ENCODE assay signal across 12 cellular contexts in genomic region chr3:136885357-136886213, GRCh38. TPM values are rescaled to one million over a fixed set of nuclear protein-coding genes. Genes with fewer than 3 reads are reported as not detected.
A peak's percentile ranks its signal among the peaks of the same experiment; 100 is the strongest.
DNase-seq lines count a peak whose midpoint lies in the region; ATAC-seq and TF ChIP-seq lines count a peak whose summit lies in the region.
"Had no signal": no experiment of that assay in that cellular context is flagged by ENCODE, and none has a peak within 500 bp of the region (broad histone marks: within the 10 kb centered on the region; RNA-seq: fewer than 3 reads in every experiment).

No MANE protein-coding gene starts in this region.

- H3K4me3 Mint-ChIP-seq in activated CD4-positive, alpha-beta T cell treated with anti-CD3 and anti-CD28 coated beads for 36 hours = peak overlapping the region; percentile 18
- peak overlapping the region; percentile 71 for H3K4me3 Mint-ChIP-seq in T-helper 17 cell
- H3K4me3 Mint-ChIP-seq in natural killer cell treated with Interleukin-12 subunit alpha and Interleukin-12 subunit beta and Interleukin-15 and Interleukin-18, amount 100 ng/mL, for 72 hours = peak overlapping the region; percentile 69
- no peak overlapping the region for H3K4me3 Mint-ChIP-seq in mesothelial cell of epicardium

- peaks cover 2% of the 10 kb centered on the region for H3K9me3 Mint-ChIP-seq in activated CD4-positive, alpha-beta T cell treated with anti-CD3 and anti-CD28 coated beads for 36 hours (ENCODE audit: low read depth)
- peaks cover 5% of the 10 kb centered on the region for H3K9me3 Mint-ChIP-seq in natural killer cell treated with Interleukin-12 subunit alpha and Interleukin-12 subunit beta and Interleukin-15 and Interleukin-18, amount 100 ng/mL, for 72 hours
- H3K9me3 Mint-ChIP-seq in mesothelial cell of epicardium = peaks cover 12% of the 10 kb centered on the region

- H3K4me1 Mint-ChIP-seq in activated CD4-positive, alpha-beta T cell treated with anti-CD3 and anti-CD28 coated beads for 36 hours = peaks cover 68% of the 10 kb centered on the region
- H3K4me1 Mint-ChIP-seq in T-helper 17 cell = peaks cover 42% of the 10 kb centered on the region
- H3K4me1 Mint-ChIP-seq in natural killer cell treated with Interleukin-12 subunit alpha and Interleukin-12 subunit beta and Interleukin-15 and Interleukin-18, amount 100 ng/mL, for 72 hours (ENCODE audit: low read depth in 2 of 2) = peaks cover 58 to 74% of the 10 kb centered on the region in 2 donors
- no peaks in the 10 kb centered on the region for H3K4me1 Mint-ChIP-seq in mesothelial cell of epicardium

- peak overlapping the region; percentile 68 for H3K27ac Mint-ChIP-seq in activated CD4-positive, alpha-beta T cell treated with anti-CD3 and anti-CD28 coated beads for 36 hours
- H3K27ac Mint-ChIP-seq in T-helper 17 cell (peak overlapping the region; percentile 77), mesothelial cell of epicardium (no peak overlapping the region)
- H3K27ac Mint-ChIP-seq in natural killer cell treated with Interleukin-12 subunit alpha and Interleukin-12 subunit beta and Interleukin-15 and Interleukin-18, amount 100 ng/mL, for 72 hours = peak overlapping the region; percentile 68 to 77

- POLR2A ChIA-PET in activated CD4-positive, alpha-beta T cell treated with anti-CD3 and anti-CD28 coated beads for 36 hours (lab: Charles Lee) = no interaction called here

- no peak for TF ChIP-seq CTCF in mesothelial cell of epicardium (IDR thresholded peaks at IDR 0.05; ENCODE audit: unreplicated experiment)

- ATAC-seq in activated CD4-positive, alpha-beta T cell treated with anti-CD3 and anti-CD28 coated beads for 36 hours = peak; percentile 60
- peak; percentile 49 for ATAC-seq in GM21786 (IDR thresholded peaks at IDR 0.05; ENCODE audit: unreplicated experiment)
- ATAC-seq in T-helper 17 cell = peak; percentile 82
- ATAC-seq in natural killer cell treated with Interleukin-12 subunit alpha and Interleukin-12 subunit beta and Interleukin-15 and Interleukin-18, amount 100 ng/mL, for 72 hours = peak in 1 of 2 donors; percentile 38

- peaks cover 25% of the 10 kb centered on the region for H3K36me3 Mint-ChIP-seq in activated CD4-positive, alpha-beta T cell treated with anti-CD3 and anti-CD28 coated beads for 36 hours (ENCODE audit: low read depth)
- H3K36me3 Mint-ChIP-seq in T-helper 17 cell (ENCODE audit: low read depth) (no peaks in the 10 kb centered on the region), mesothelial cell of epicardium (peaks cover 17% of the 10 kb centered on the region)
- H3K36me3 Mint-ChIP-seq in natural killer cell treated with Interleukin-12 subunit alpha and Interleukin-12 subunit beta and Interleukin-15 and Interleukin-18, amount 100 ng/mL, for 72 hours = peaks cover 1% of the 10 kb centered on the region

- CTCF ChIA-PET in activated CD4-positive, alpha-beta T cell treated with anti-CD3 and anti-CD28 coated beads for 36 hours (lab: Charles Lee) = interaction anchor here (1.4 to 1.5 kb wide), 2 partner anchors 9 to 13 kb away, joined by 4 to 6 read pairs; no protein-coding TSS in a partner anchor

- DNase-seq in activated CD4-positive, alpha-beta T cell treated with anti-CD3 and anti-CD28 coated beads for 36 hours = no peak
- no peak for DNase-seq in activated CD4-positive, alpha-beta T cell treated with anti-CD3 and anti-CD28 coated beads, Interleukin-2, amount 50 U/mL, for 4 hours
- DNase-seq in T-helper 17 cell (no peak), DMS53 (lab: John Stamatoyannopoulos, UW) (no peak), mesothelial cell of epicardium (ENCODE audit: low spot score in 2 of 2, unreplicated experiment in 2 of 2) (no peak)
- no peak for DNase-seq in natural killer cell treated with Interleukin-12 subunit alpha and Interleukin-12 subunit beta and Interleukin-15 and Interleukin-18, amount 100 ng/mL, for 72 hours (ENCODE audit: low spot score)
- DNase-seq in effector CD8-positive, alpha-beta T cell (lab: John Stamatoyannopoulos, UW) = no peak
- DNase-seq: 8988T, DMS 273 treated with DMSO at 0.1 percent for 48 hours, PC-9, transverse colon had no signal

- no peaks in the 10 kb centered on the region for H3K27me3 Mint-ChIP-seq in activated CD4-positive, alpha-beta T cell treated with anti-CD3 and anti-CD28 coated beads for 36 hours
- H3K27me3 Mint-ChIP-seq in T-helper 17 cell = no peaks in the 10 kb centered on the region
- no peaks in the 10 kb centered on the region for H3K27me3 Mint-ChIP-seq in natural killer cell treated with Interleukin-12 subunit alpha and Interleukin-12 subunit beta and Interleukin-15 and Interleukin-18, amount 100 ng/mL, for 72 hours
- H3K27me3 Mint-ChIP-seq in mesothelial cell of epicardium (ENCODE audit: low read depth) = no peaks in the 10 kb centered on the region

- no peaks in the 10 kb centered on the region for H3K9me3 ChIP-seq in T-helper 17 cell (ENCODE audit: control insufficient read depth, low read length, poor library complexity, severe bottlenecking)
- H3K9me3 ChIP-seq: transverse colon had no signal

- intact Hi-C loops in activated CD4-positive, alpha-beta T cell treated with anti-CD3 and anti-CD28 coated beads for 36 hours (cut with DNase I, micrococcal nuclease) = no loop called here

RNA-seq across cellular contexts. Expression of gene NCK1, which starts 23.6 kb away (rescaled TPM):
- total RNA-seq in activated CD4-positive, alpha-beta T cell treated with anti-CD3 and anti-CD28 coated beads for 36 hours = 10 to 100 TPM; 30.4 to 31.9 TPM
- 10 to 100 TPM; 59.0 to 59.1 TPM for total RNA-seq in T-helper 17 cell
- total RNA-seq in natural killer cell treated with Interleukin-12 subunit alpha and Interleukin-12 subunit beta and Interleukin-15 and Interleukin-18, amount 100 ng/mL, for 72 hours = 10 to 100 TPM; 41.2 to 63.6 TPM
- total RNA-seq in mesothelial cell of epicardium = 27.9 to 33.4 TPM (median 31.0 TPM) in 3 replicates
